1 cellular context compared by ENCODE assay signal in genomic region chr2:99863914-99864273, GRCh38.
A peak's percentile ranks its signal among the peaks of the same experiment; 100 is the strongest.
TF ChIP-seq lines count a peak whose summit lies in the region.

No MANE protein-coding gene starts in this region.

TF ChIP-seq in IMR-90, 13 proteins besides CTCF, POLR2A, EP300 and RAD21:
- no peak for TF ChIP-seq ELK1 (IDR thresholded peaks at IDR 0.05; ENCODE audit: borderline replicate concordance, low read depth, low read length)
- TF ChIP-seq CEBPB (IDR thresholded peaks at IDR 0.05; ENCODE audit: low read depth, low read length) = 0 out of 2 replicates have a peak, but pooled peaks have one; percentile 16
- TF ChIP-seq BHLHE40 (IDR thresholded peaks at IDR 0.05; ENCODE audit: low read depth, low read length) = no peak
